Comparison of ENCODE assay signal across 16 cellular contexts in the genomic region with DNA sequence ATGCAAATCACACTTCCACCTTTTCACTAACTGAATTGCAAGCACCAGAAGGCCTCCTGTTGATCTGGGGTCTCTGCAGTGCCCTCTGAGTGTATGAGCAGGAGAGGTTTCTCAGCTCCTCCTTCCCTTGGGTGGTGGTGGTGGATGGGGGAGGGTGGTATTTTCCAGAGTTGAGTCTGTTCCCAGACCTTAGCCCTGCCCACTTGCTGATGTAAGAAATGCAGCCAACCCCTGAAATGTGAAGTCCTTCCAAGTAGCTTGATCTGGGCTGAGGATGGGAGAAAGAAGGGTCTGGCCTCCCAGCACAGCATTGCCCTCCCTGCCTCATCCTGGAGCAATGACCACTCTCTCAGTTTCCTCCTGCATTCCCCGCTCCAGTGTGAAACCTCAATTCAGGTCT. TPM values are rescaled to one million over a fixed set of nuclear protein-coding genes. Genes with fewer than 3 reads are reported as not detected.
A peak's percentile ranks its signal among the peaks of the same experiment; 100 is the strongest.
DNase-seq lines count a peak whose midpoint lies in the region; ATAC-seq and TF ChIP-seq lines count a peak whose summit lies in the region.
"Had no signal": no experiment of that assay in that cellular context is flagged by ENCODE, and none has a peak within 500 bp of the region (broad histone marks: within the 10 kb centered on the region; RNA-seq: fewer than 3 reads in every experiment).

No MANE protein-coding gene starts in this region.

- no peak overlapping the region for H2AFZ ChIP-seq in GM23338

- POLR2A ChIA-PET in naive thymus-derived CD8-positive, alpha-beta T cell (lab: Charles Lee): no interaction called here

- no peaks in the 10 kb centered on the region for H3K36me3 ChIP-seq in GM23338 (ENCODE audit: insufficient read depth)
- H3K36me3 ChIP-seq: esophagus muscularis mucosa had no signal

- no peak overlapping the region for H3K4me3 ChIP-seq in GM23338

- H3K4me3 Mint-ChIP-seq in GM23338: no peak overlapping the region
- H3K4me3 Mint-ChIP-seq in naive thymus-derived CD8-positive, alpha-beta T cell: no peak overlapping the region

- no peak overlapping the region for H3K27ac ChIP-seq in GM23338 (ENCODE audit: low read depth)
- H3K27ac ChIP-seq: esophagus muscularis mucosa had no signal

- H4K20me1 ChIP-seq in GM23338 (replicated peaks; ENCODE audit: insufficient read depth): peaks cover 6% of the 10 kb centered on the region; the same call in 1 of the 2 replicates

- H3K27ac Mint-ChIP-seq in GM23338: no peak overlapping the region
- peak overlapping the region in 2 of 10 donors; percentile 18 to 69 for H3K27ac Mint-ChIP-seq in naive thymus-derived CD8-positive, alpha-beta T cell
- H3K27ac Mint-ChIP-seq: activated naive CD4-positive, alpha-beta T cell treated with anti-CD3 and anti-CD28 coated beads for 36 hours; T-helper 2 cell treated with Interferon-gamma antibody and Interleukin-4, amounts not matched to agents 5 μg/mL and 100 μg/mL, for 36 hours had no signal

- H3K36me3 Mint-ChIP-seq in GM23338 (ENCODE audit: low read depth): no peaks in the 10 kb centered on the region
- peaks cover 0 to 6% (median 5%) of the 10 kb centered on the region in 3 donors for H3K36me3 Mint-ChIP-seq in naive thymus-derived CD8-positive, alpha-beta T cell

- intact Hi-C loops in sciatic nerve (cut with DNase I): no loop called here

- H3K27me3 ChIP-seq in GM23338 (ENCODE audit: insufficient read depth): peaks cover 100% of the 10 kb centered on the region

- no peaks in the 10 kb centered on the region for H3K9me2 ChIP-seq in GM23338 (ENCODE audit: insufficient read depth)

- no peaks in the 10 kb centered on the region for H3F3A ChIP-seq in GM23338 (replicated peaks; ENCODE audit: low read depth)

- peaks cover 4% of the 10 kb centered on the region; the same call in 2 of the 3 replicates for H3K9me3 Mint-ChIP-seq in GM23338
- H3K9me3 Mint-ChIP-seq in naive thymus-derived CD8-positive, alpha-beta T cell: no peaks in the 10 kb centered on the region
- H3K9me3 Mint-ChIP-seq: activated naive CD4-positive, alpha-beta T cell treated with anti-CD3 and anti-CD28 coated beads for 36 hours; T-helper 2 cell treated with Interferon-gamma antibody and Interleukin-4, amounts not matched to agents 5 μg/mL and 100 μg/mL, for 36 hours had no signal

- peaks cover 93% of the 10 kb centered on the region for H3K27me3 Mint-ChIP-seq in GM23338 (ENCODE audit: insufficient read depth, low read depth, poor library complexity)
- peaks cover 29 to 74% (median 42%) of the 10 kb centered on the region in 5 donors for H3K27me3 Mint-ChIP-seq in naive thymus-derived CD8-positive, alpha-beta T cell

- H3K79me2 ChIP-seq in GM23338 (replicated peaks; ENCODE audit: insufficient read depth): no peaks in the 10 kb centered on the region

- peaks cover 30% of the 10 kb centered on the region for H3K4me1 ChIP-seq in GM23338 (ENCODE audit: insufficient read depth)

- TF ChIP-seq CTCF in GM23338 (conservative IDR thresholded peaks at IDR 0.05; ENCODE audit: low read depth in 2 of 2): no peak

- peaks cover 36% of the 10 kb centered on the region for H3K4me1 Mint-ChIP-seq in GM23338
- H3K4me1 Mint-ChIP-seq in naive thymus-derived CD8-positive, alpha-beta T cell: peaks cover 24 to 43% (median 42%) of the 10 kb centered on the region in 4 donors

- H3K4me2 ChIP-seq in GM23338: no peak overlapping the region

- ATAC-seq in GM23338 (peak; percentile 5), sciatic nerve (peak; percentile 46)
- ATAC-seq in naive thymus-derived CD8-positive, alpha-beta T cell: no peak

- DNase-seq in GM23338 (ENCODE audit: low spot score) (peak; percentile 63), RPMI7951 (ENCODE audit: low read depth) (peak; percentile 24), fibroblast of gingiva (ENCODE audit: low read depth) (peak; percentile 64), sciatic nerve (ENCODE audit: low spot score) (no peak), nucleus accumbens (lab: John Stamatoyannopoulos, UW) (no peak), NCI-H748 treated with DMSO at 0.1 percent for 48 hours (lab: John Stamatoyannopoulos, UW) (no peak)
- DNase-seq in naive thymus-derived CD8-positive, alpha-beta T cell: no peak
- DNase-seq: activated naive CD4-positive, alpha-beta T cell treated with anti-CD3 and anti-CD28 coated beads for 36 hours; COR-L47; NCI-H510A treated with DMSO at 0.1 percent for 48 hours; RPMI8226; stimulated activated CD4-positive, alpha-beta T cell treated with anti-CD3 and anti-CD28 coated beads, Interleukin-12 subunit alpha, Interleukin-12 subunit beta, amount 100 ng/mL, for 4 hours; trophoblast cell had no signal

TF ChIP-seq in GM23338, 12 proteins besides CTCF, POLR2A, EP300 and RAD21:
- TF ChIP-seq CREB1 (CRISPR knock-in tag; IDR thresholded peaks at IDR 0.05; ENCODE audit: low read depth) (no peak), NANOG (IDR thresholded peaks at IDR 0.05; ENCODE audit: borderline replicate concordance) (no peak), EZH2phosphoT487 (IDR thresholded peaks at IDR 0.05; ENCODE audit: unreplicated experiment) (no peak)

RNA-seq across cellular contexts. Expression of gene FOXD2, which starts 6.3 kb away (rescaled TPM):
- 0.28 TPM in 1 of 2 replicates, not detected in the other for total RNA-seq in GM23338 (2014; rRNA removed; shearing (Covaris generic))
- not detected in 2 replicates for polyA plus RNA-seq in GM23338 (2016; fragmentation: Nextera tagmentation; extraction: Ambion mirVana)
- total RNA-seq in RPMI7951 (2014; rRNA removed; shearing (Covaris generic)): 0.20 and 0.48 TPM in 2 replicates
- 12.3 TPM for total RNA-seq in sciatic nerve
- total RNA-seq in naive thymus-derived CD8-positive, alpha-beta T cell: under 1 TPM; 0.27 to 0.36 TPM
- polyA plus RNA-seq in naive thymus-derived CD8-positive, alpha-beta T cell: under 1 TPM in 2 of 3 donors, not detected in 1; 0.05 to 0.32 TPM
- polyA plus RNA-seq: neural cell had no signal

RNA-seq across cellular contexts. Expression of gene FOXE3, which starts 15.4 kb away (rescaled TPM):
- not detected in 2 replicates for total RNA-seq in GM23338 (2014; rRNA removed; shearing (Covaris generic))
- 0.17 TPM in 1 of 2 replicates, not detected in the other for polyA plus RNA-seq in GM23338 (2016; fragmentation: Nextera tagmentation; extraction: Ambion mirVana)
- total RNA-seq in RPMI7951 (2014; rRNA removed; shearing (Covaris generic)): not detected in 2 replicates
- total RNA-seq in sciatic nerve: 0.27 TPM
- not detected for total RNA-seq in naive thymus-derived CD8-positive, alpha-beta T cell
- polyA plus RNA-seq in naive thymus-derived CD8-positive, alpha-beta T cell: not detected
- total RNA-seq: activated naive CD4-positive, alpha-beta T cell treated with anti-CD3 and anti-CD28 coated beads for 36 hours; esophagus muscularis mucosa had no signal
- polyA plus RNA-seq: neural cell had no signal

Comparison
In these comparisons a context has a peak if more than half of its experiments do, and no peak if none do; other contexts are left out.
1. ATAC-seq: peak in GM23338 (single experiment) and sciatic nerve (single experiment); none in naive thymus-derived CD8-positive, alpha-beta T cell (0 of 2).
2. DNase-seq: peak in GM23338 (single experiment), RPMI7951 (single experiment) and fibroblast of gingiva (single experiment); none in sciatic nerve (single experiment), naive thymus-derived CD8-positive, alpha-beta T cell (0 of 10), nucleus accumbens (0 of 56) and NCI-H748 treated with DMSO at 0.1 percent for 48 hours (single experiment).